Comparison of ENCODE assay signal across 11 cellular contexts in genomic region chr9:108551030-108551964, GRCh38.
DNase-seq lines count a peak whose midpoint lies in the region; ATAC-seq and TF ChIP-seq lines count a peak whose summit lies in the region.
"Had no signal": no experiment of that assay in that cellular context is flagged by ENCODE, and none has a peak within 500 bp of the region (broad histone marks: within the 10 kb centered on the region; RNA-seq: fewer than 3 reads in every experiment).

No MANE protein-coding gene starts in this region.

- H3K27ac ChIP-seq in ACC112 (ENCODE audit: low read depth, low read length) = peak overlapping the region; percentile 76
- H3K27ac ChIP-seq: KMS-11 had no signal

- TF ChIP-seq CTCF in kidney epithelial cell (IDR thresholded peaks at IDR 0.05; ENCODE audit: insufficient read depth, low read length, poor library complexity, severe bottlenecking) = no peak

- no peak overlapping the region for H3K4me3 Mint-ChIP-seq in activated CD4-positive, alpha-beta memory T cell treated with anti-CD3 and anti-CD28 coated beads, Interleukin-2, amount 10 ng/mL, durations not matched to agents 7 days and 5 days
- no peak overlapping the region for H3K4me3 Mint-ChIP-seq in stimulated activated naive B cell treated with anti-CD40 and anti-IgM and Interleukin-4, amounts not matched to agents 10 μg/mL and 1 μg/mL and 100 μg/mL, for 72 hours
- H3K4me3 Mint-ChIP-seq: activated T-helper 1 cell treated with anti-CD3 and anti-CD28 coated beads, Interleukin-12 subunit alpha, Interleukin-12 subunit beta, Interleukin-2, Interleukin-4 antibody, amounts not matched to agents 30 ng/mL and 10 ng/mL and 1 ng/mL, durations not matched to agents 14 hours and 24 hours and 36 hours; naive B cell had no signal

- H3K36me3 ChIP-seq in ACC112 (ENCODE audit: insufficient read depth, low read length) (no peaks in the 10 kb centered on the region), kidney epithelial cell (ENCODE audit: control insufficient read depth, insufficient read depth, low read length) (no peaks in the 10 kb centered on the region)

- H3K27me3 Mint-ChIP-seq in activated CD4-positive, alpha-beta memory T cell treated with anti-CD3 and anti-CD28 coated beads, Interleukin-2, amount 10 ng/mL, durations not matched to agents 7 days and 5 days = no peaks in the 10 kb centered on the region
- H3K27me3 Mint-ChIP-seq in stimulated activated naive B cell treated with anti-CD40 and anti-IgM and Interleukin-4, amounts not matched to agents 10 μg/mL and 1 μg/mL and 100 μg/mL, for 72 hours = no peaks in the 10 kb centered on the region

- peaks cover 40% of the 10 kb centered on the region for H3K4me1 ChIP-seq in ACC112 (ENCODE audit: control insufficient read depth, insufficient read depth, low read length, unreplicated experiment)

- H3K27me3 ChIP-seq in ACC112 (ENCODE audit: insufficient read depth, low read length) (no peaks in the 10 kb centered on the region), kidney epithelial cell (ENCODE audit: control insufficient read depth, insufficient read depth, low read length) (no peaks in the 10 kb centered on the region)

- no peak for ATAC-seq in stimulated activated naive B cell treated with anti-CD40 and anti-IgM and Interleukin-4, amounts not matched to agents 10 μg/mL and 1 μg/mL and 100 μg/mL, for 72 hours (replicated peaks)
- ATAC-seq in GM19351 (IDR thresholded peaks at IDR 0.05; ENCODE audit: unreplicated experiment) = no peak

- DNase-seq in HS-5 (ENCODE audit: low read depth) = peak; percentile 83
- DNase-seq in amniotic stem cell (lab: John Stamatoyannopoulos, UW) = peak; percentile 84
- DNase-seq in kidney epithelial cell (ENCODE audit: low read depth) = peak; percentile 87
- DNase-seq in NCI-H510A (lab: John Stamatoyannopoulos, UW) = no peak
- no peak for DNase-seq in activated CD4-positive, alpha-beta memory T cell treated with anti-CD3 and anti-CD28 coated beads, Interleukin-2, amount 10 ng/mL, durations not matched to agents 7 days and 5 days
- no peak for DNase-seq in stimulated activated naive B cell treated with anti-CD40 and anti-IgM and Interleukin-4, amounts not matched to agents 10 μg/mL and 1 μg/mL and 100 μg/mL, for 72 hours
- DNase-seq: naive B cell had no signal

- no peaks in the 10 kb centered on the region for H3K79me2 ChIP-seq in ACC112 (ENCODE audit: control insufficient read depth, insufficient read depth, low read length, unreplicated experiment)

- H3K9me3 Mint-ChIP-seq in activated CD4-positive, alpha-beta memory T cell treated with anti-CD3 and anti-CD28 coated beads, Interleukin-2, amount 10 ng/mL, durations not matched to agents 7 days and 5 days = peaks cover 2% of the 10 kb centered on the region
- H3K9me3 Mint-ChIP-seq in stimulated activated naive B cell treated with anti-CD40 and anti-IgM and Interleukin-4, amounts not matched to agents 10 μg/mL and 1 μg/mL and 100 μg/mL, for 72 hours = no peaks in the 10 kb centered on the region
- H3K9me3 Mint-ChIP-seq: activated T-helper 1 cell treated with anti-CD3 and anti-CD28 coated beads, Interleukin-12 subunit alpha, Interleukin-12 subunit beta, Interleukin-2, Interleukin-4 antibody, amounts not matched to agents 30 ng/mL and 10 ng/mL and 1 ng/mL, durations not matched to agents 14 hours and 24 hours and 36 hours; naive B cell had no signal

- POLR2A ChIA-PET in activated CD4-positive, alpha-beta memory T cell treated with anti-CD3 and anti-CD28 coated beads, Interleukin-2, amount 10 ng/mL, durations not matched to agents 7 days and 5 days (lab: Charles Lee) = no interaction called here

- CTCF ChIA-PET in activated CD4-positive, alpha-beta memory T cell treated with anti-CD3 and anti-CD28 coated beads, Interleukin-2, amount 10 ng/mL, durations not matched to agents 7 days and 5 days (lab: Charles Lee) = no interaction called here

- peak overlapping the region; percentile 20 for H2AFZ ChIP-seq in ACC112 (ENCODE audit: low read length, unreplicated experiment)

- H3K4me1 Mint-ChIP-seq in activated CD4-positive, alpha-beta memory T cell treated with anti-CD3 and anti-CD28 coated beads, Interleukin-2, amount 10 ng/mL, durations not matched to agents 7 days and 5 days = no peaks in the 10 kb centered on the region
- H3K4me1 Mint-ChIP-seq in stimulated activated naive B cell treated with anti-CD40 and anti-IgM and Interleukin-4, amounts not matched to agents 10 μg/mL and 1 μg/mL and 100 μg/mL, for 72 hours = peaks cover 0 to 2% of the 10 kb centered on the region in 2 donors
- H3K4me1 Mint-ChIP-seq: naive B cell had no signal

- H3K4me3 ChIP-seq in ACC112 (ENCODE audit: low read depth, low read length) (peak overlapping the region; percentile 57), kidney epithelial cell (ENCODE audit: low read depth, low read length) (no peak overlapping the region)

- H3K27ac Mint-ChIP-seq in activated CD4-positive, alpha-beta memory T cell treated with anti-CD3 and anti-CD28 coated beads, Interleukin-2, amount 10 ng/mL, durations not matched to agents 7 days and 5 days = no peak overlapping the region
- no peak overlapping the region for H3K27ac Mint-ChIP-seq in stimulated activated naive B cell treated with anti-CD40 and anti-IgM and Interleukin-4, amounts not matched to agents 10 μg/mL and 1 μg/mL and 100 μg/mL, for 72 hours
- H3K27ac Mint-ChIP-seq: activated T-helper 1 cell treated with anti-CD3 and anti-CD28 coated beads, Interleukin-12 subunit alpha, Interleukin-12 subunit beta, Interleukin-2, Interleukin-4 antibody, amounts not matched to agents 30 ng/mL and 10 ng/mL and 1 ng/mL, durations not matched to agents 14 hours and 24 hours and 36 hours had no signal

- H3K36me3 Mint-ChIP-seq in activated CD4-positive, alpha-beta memory T cell treated with anti-CD3 and anti-CD28 coated beads, Interleukin-2, amount 10 ng/mL, durations not matched to agents 7 days and 5 days (ENCODE audit: low read depth) = no peaks in the 10 kb centered on the region
- no peaks in the 10 kb centered on the region for H3K36me3 Mint-ChIP-seq in stimulated activated naive B cell treated with anti-CD40 and anti-IgM and Interleukin-4, amounts not matched to agents 10 μg/mL and 1 μg/mL and 100 μg/mL, for 72 hours
- H3K36me3 Mint-ChIP-seq: naive B cell had no signal

Comparison
In these comparisons a context has a peak if more than half of its experiments do, and no peak if none do; other contexts are left out.
1. DNase-seq: peak in HS-5 (single experiment), amniotic stem cell (single experiment) and kidney epithelial cell (single experiment); none in NCI-H510A (single experiment), activated CD4-positive, alpha-beta memory T cell treated with anti-CD3 and anti-CD28 coated beads, Interleukin-2, amount 10 ng/mL, durations not matched to agents 7 days and 5 days (single experiment) and stimulated activated naive B cell treated with anti-CD40 and anti-IgM and Interleukin-4, amounts not matched to agents 10 μg/mL and 1 μg/mL and 100 μg/mL, for 72 hours (single experiment).